Comparison of ENCODE assay signal across 30 cellular contexts in genomic region chr1:207355060-207355459, GRCh38. TPM values are rescaled to one million over a fixed set of nuclear protein-coding genes. Genes with fewer than 3 reads are reported as not detected.
A peak's percentile ranks its signal among the peaks of the same experiment; 100 is the strongest.
DNase-seq lines count a peak whose midpoint lies in the region; ATAC-seq and TF ChIP-seq lines count a peak whose summit lies in the region.
"Had no signal": no experiment of that assay in that cellular context is flagged by ENCODE, and none has a peak within 500 bp of the region (broad histone marks: within the 10 kb centered on the region; RNA-seq: fewer than 3 reads in every experiment).

No MANE protein-coding gene starts in this region.

- no peak overlapping the region for H3K4me3 ChIP-seq in GM23248
- H3K4me3 ChIP-seq in OCI-LY3 (ENCODE audit: low read length), result no peak overlapping the region
- H3K4me3 ChIP-seq in tibial nerve, result no peak overlapping the region
- H3K4me3 ChIP-seq: BLaER1 treated with 17β-estradiol and CSF1 and Interleukin-3, amounts not matched to agents 10 nM and 100 nM; HAP-1; lung; ovary; right atrium auricular region; upper lobe of right lung had no signal

- no peaks in the 10 kb centered on the region for H4K20me1 ChIP-seq in GM23248 (ENCODE audit: insufficient read depth)
- no peaks in the 10 kb centered on the region for H4K20me1 ChIP-seq in OCI-LY3 (ENCODE audit: insufficient read depth, low read length)

- H3K4me2 ChIP-seq in GM23248 (ENCODE audit: unreplicated experiment) (no peak overlapping the region), OCI-LY3 (ENCODE audit: low read length) (peak overlapping the region; percentile 38; the same call in 1 of the 2 replicates)
- H3K4me2 ChIP-seq: BLaER1 treated with 17β-estradiol and CSF1 and Interleukin-3, amounts not matched to agents 10 nM and 100 nM had no signal

- POLR2A ChIA-PET in activated CD8-positive, alpha-beta T cell treated with anti-CD3 and anti-CD28 coated beads for 36 hours (lab: Charles Lee), result interaction anchor here (0.7 to 2.9 kb wide), 2 partner anchors 20 to 33 kb away, joined by 3 to 9 read pairs; partner anchors contain the start of gene CD55

- H3K9ac ChIP-seq in GM23248 (no peak overlapping the region), OCI-LY3 (ENCODE audit: low read length) (no peak overlapping the region)
- H3K9ac ChIP-seq: BLaER1 treated with 17β-estradiol and CSF1 and Interleukin-3, amounts not matched to agents 10 nM and 100 nM had no signal

- no peak for TF ChIP-seq POLR2A in tibial nerve (IDR thresholded peaks at IDR 0.05)

- peaks cover 6% of the 10 kb centered on the region; the same call in 1 of the 2 replicates for H3K36me3 ChIP-seq in GM23248 (ENCODE audit: low read depth)
- peaks cover 3% of the 10 kb centered on the region for H3K36me3 ChIP-seq in OCI-LY3 (replicated peaks; ENCODE audit: low read depth, low read length)
- peaks cover 0 to 14% (median 0%) of the 10 kb centered on the region in 3 donors for H3K36me3 ChIP-seq in tibial nerve
- H3K36me3 ChIP-seq: ovary, right atrium auricular region, WERI-Rb-1 had no signal

- no peak overlapping the region for H3K27ac Mint-ChIP-seq in activated CD8-positive, alpha-beta T cell treated with anti-CD3 and anti-CD28 coated beads for 36 hours
- H3K27ac Mint-ChIP-seq: activated CD4-positive, alpha-beta T cell treated with anti-CD3 and anti-CD28 coated beads, Interleukin-2, amount 10 ng/mL, durations not matched to agents 24 days and 14 days; activated T-cell treated with anti-CD3 and anti-CD28 coated beads, Interleukin-2, amount 50 U/mL, for 24 hours; nephron progenitor cell had no signal

- no peaks in the 10 kb centered on the region for H3F3A ChIP-seq in GM23248 (ENCODE audit: insufficient read depth)

- no peak overlapping the region for H3K27ac ChIP-seq in GM23248
- no peak overlapping the region for H3K27ac ChIP-seq in OCI-LY3 (ENCODE audit: low read length)
- no peak overlapping the region for H3K27ac ChIP-seq in tibial nerve
- H3K27ac ChIP-seq: BLaER1 treated with 17β-estradiol and CSF1 and Interleukin-3, amounts not matched to agents 10 nM and 100 nM; ovary; right atrium auricular region; upper lobe of right lung; WERI-Rb-1 had no signal

- TF ChIP-seq CTCF in OCI-LY3 (IDR thresholded peaks at IDR 0.05; ENCODE audit: low read depth, low read length) (no peak), tibial nerve (IDR thresholded peaks at IDR 0.05) (no peak)
- no peak for TF ChIP-seq CTCF in activated CD8-positive, alpha-beta T cell treated with anti-CD3 and anti-CD28 coated beads for 36 hours (IDR thresholded peaks at IDR 0.05)

- H3K27me3 ChIP-seq in GM23248 (replicated peaks; ENCODE audit: insufficient read depth), result no peaks in the 10 kb centered on the region
- no peaks in the 10 kb centered on the region for H3K27me3 ChIP-seq in OCI-LY3 (ENCODE audit: low read depth, low read length)
- no peaks in the 10 kb centered on the region for H3K27me3 ChIP-seq in tibial nerve
- H3K27me3 ChIP-seq: BLaER1 treated with 17β-estradiol and CSF1 and Interleukin-3, amounts not matched to agents 10 nM and 100 nM; right atrium auricular region; upper lobe of right lung had no signal

- CTCF ChIA-PET in activated CD8-positive, alpha-beta T cell treated with anti-CD3 and anti-CD28 coated beads for 36 hours (lab: Charles Lee), result interaction anchor here (1.1 to 1.3 kb wide), 2 partner anchors 11 to 18 kb away, joined by 3 to 5 read pairs; no protein-coding TSS in a partner anchor

- H3K36me3 Mint-ChIP-seq in activated CD8-positive, alpha-beta T cell treated with anti-CD3 and anti-CD28 coated beads for 36 hours (ENCODE audit: low read depth), result peaks cover 64% of the 10 kb centered on the region

- WGBS in GM23248 (ENCODE audit: low coverage in 1 of 2, low lambda C conversion rate in 2 of 2, missing lambda C conversion rate in 2 of 2), 2 experiments, result 0 to 3% methylated on average over 1 of the region's 1 CpG
- 14 to 42% methylated on average over 1 of the region's 1 CpG for WGBS in tibial nerve, 2 donors

- H3K9me3 ChIP-seq in GM23248 (ENCODE audit: low read depth) (no peaks in the 10 kb centered on the region), OCI-LY3 (ENCODE audit: insufficient read depth, low read length) (no peaks in the 10 kb centered on the region), tibial nerve (no peaks in the 10 kb centered on the region)
- H3K9me3 ChIP-seq: Caco-2, HAP-1, ovary, right atrium auricular region, upper lobe of right lung had no signal

- H2AFZ ChIP-seq in GM23248 (no peak overlapping the region), OCI-LY3 (ENCODE audit: low read depth, low read length) (no peak overlapping the region)

- H3K9me2 ChIP-seq in GM23248 (ENCODE audit: insufficient read depth), result no peaks in the 10 kb centered on the region

- peak; percentile 27 for DNase-seq in GM23248
- DNase-seq in lung microvascular endothelial cell (ENCODE audit: low read depth in 2 of 2), result peak; percentile 57 to 71
- DNase-seq in posterior cingulate gyrus, result no peak
- no peak for DNase-seq in activated CD8-positive, alpha-beta T cell treated with anti-CD3 and anti-CD28 coated beads for 36 hours
- no peak for DNase-seq in tibial nerve (ENCODE audit: low spot score in 2 of 2)
- DNase-seq: activated CD4-positive, alpha-beta T cell treated with anti-CD3 and anti-CD28 coated beads, Interleukin-2, amount 10 ng/mL, durations not matched to agents 24 days and 14 days; activated gamma-delta T cell treated with Interleukin-2 at 50 U/mL for 16 hours; activated T-cell treated with anti-CD3 and anti-CD28 coated beads, Interleukin-2, amount 50 U/mL, for 24 hours; Caco-2; GDM1; MV-4-11; NCI-H1436 treated with DMSO at 0.1 percent for 48 hours; NCI-H2107; NCI-H510A treated with DMSO at 0.1 percent for 48 hours; nephron progenitor cell; ovary; SIG-M5; stimulated activated CD4-positive, alpha-beta T cell treated with anti-CD3 and anti-CD28 coated beads, Interleukin-2, amount 100 ng/mL, for 48 hours; substantia nigra; SW 1271; T1000; upper lobe of right lung; WERI-Rb-1 had no signal

- intact Hi-C loops in posterior cingulate gyrus (cut with DNase I), result no loop called here
- intact Hi-C loops in activated CD8-positive, alpha-beta T cell treated with anti-CD3 and anti-CD28 coated beads for 36 hours (cut with micrococcal nuclease), result no loop called here

- H3K4me3 Mint-ChIP-seq in activated CD8-positive, alpha-beta T cell treated with anti-CD3 and anti-CD28 coated beads for 36 hours, result no peak overlapping the region
- H3K4me3 Mint-ChIP-seq: activated CD4-positive, alpha-beta T cell treated with anti-CD3 and anti-CD28 coated beads, Interleukin-2, amount 10 ng/mL, durations not matched to agents 24 days and 14 days; activated T-cell treated with anti-CD3 and anti-CD28 coated beads, Interleukin-2, amount 50 U/mL, for 24 hours; nephron progenitor cell had no signal

- in situ Hi-C loops in GM23248 (cut with MboI), result no loop called here

- H3K79me2 ChIP-seq in GM23248 (ENCODE audit: insufficient read depth) (no peaks in the 10 kb centered on the region; the same call in 1 of the 2 replicates), OCI-LY3 (ENCODE audit: low read length) (no peaks in the 10 kb centered on the region)

- ATAC-seq in GM18861 (IDR thresholded peaks at IDR 0.05; ENCODE audit: unreplicated experiment), result peak; percentile 53
- ATAC-seq in activated CD8-positive, alpha-beta T cell treated with anti-CD3 and anti-CD28 coated beads for 36 hours, result no peak
- ATAC-seq in GM18907 (IDR thresholded peaks at IDR 0.05; ENCODE audit: unreplicated experiment), result no peak
- ATAC-seq: upper lobe of right lung had no signal

- H3K9me3 Mint-ChIP-seq in activated CD8-positive, alpha-beta T cell treated with anti-CD3 and anti-CD28 coated beads for 36 hours, result peaks cover 7% of the 10 kb centered on the region

- no peak for TF ChIP-seq EP300 in tibial nerve (IDR thresholded peaks at IDR 0.05)

- peaks cover 65% of the 10 kb centered on the region for H3K4me1 Mint-ChIP-seq in activated CD8-positive, alpha-beta T cell treated with anti-CD3 and anti-CD28 coated beads for 36 hours (ENCODE audit: low read depth)
- H3K4me1 Mint-ChIP-seq: nephron progenitor cell had no signal

- no peaks in the 10 kb centered on the region for H3K27me3 Mint-ChIP-seq in activated CD8-positive, alpha-beta T cell treated with anti-CD3 and anti-CD28 coated beads for 36 hours
- H3K27me3 Mint-ChIP-seq: activated CD4-positive, alpha-beta T cell treated with anti-CD3 and anti-CD28 coated beads, Interleukin-2, amount 10 ng/mL, durations not matched to agents 24 days and 14 days; activated T-cell treated with anti-CD3 and anti-CD28 coated beads, Interleukin-2, amount 50 U/mL, for 24 hours had no signal

- H3K4me1 ChIP-seq in GM23248 (ENCODE audit: insufficient read depth), result peaks cover 5% of the 10 kb centered on the region
- H3K4me1 ChIP-seq in OCI-LY3 (ENCODE audit: low read length), result peaks cover 16% of the 10 kb centered on the region
- H3K4me1 ChIP-seq in tibial nerve, result no peaks in the 10 kb centered on the region
- H3K4me1 ChIP-seq: Caco-2, right atrium auricular region, upper lobe of right lung had no signal

RNA-seq across cellular contexts. Expression of gene CD55, which starts 33.6 kb away (rescaled TPM):
- total RNA-seq in GM23248 (2014; rRNA removed; shearing (Covaris generic)), result 39.2 and 54.7 TPM in 2 replicates
- 52.8 and 54.8 TPM in 2 replicates for polyA plus RNA-seq in GM23248 (2016; fragmentation: Nextera tagmentation; extraction: Ambion mirVana)
- total RNA-seq in lung microvascular endothelial cell, result 62.5 and 105 TPM in 2 replicates
- 100 to 1,000 TPM; 100 to 102 TPM for total RNA-seq in activated CD8-positive, alpha-beta T cell treated with anti-CD3 and anti-CD28 coated beads for 36 hours
- total RNA-seq in tibial nerve, result 10 to 100 TPM; 60.8 to 94.2 (median 89.6) TPM

Comparison
In these comparisons a context has a peak if more than half of its experiments do, and no peak if none do; other contexts are left out.
1. DNase-seq: peak in GM23248 (single experiment) and lung microvascular endothelial cell (2 of 2); none in posterior cingulate gyrus (0 of 10), activated CD8-positive, alpha-beta T cell treated with anti-CD3 and anti-CD28 coated beads for 36 hours (single experiment) and tibial nerve (0 of 2).